ENCODE assay signal across 15 cellular contexts in genomic region chr2:161947394-161947793, GRCh38.
DNase-seq lines count a peak whose midpoint lies in the region; ATAC-seq and TF ChIP-seq lines count a peak whose summit lies in the region.
"Had no signal": no experiment of that assay in that cellular context is flagged by ENCODE, and none has a peak within 500 bp of the region (broad histone marks: within the 10 kb centered on the region; RNA-seq: fewer than 3 reads in every experiment).

No MANE protein-coding gene starts in this region.

- H3K9me3 Mint-ChIP-seq in MCF 10A (ENCODE audit: unreplicated experiment): no peaks in the 10 kb centered on the region
- H3K9me3 Mint-ChIP-seq in stimulated activated effector memory CD8-positive, alpha-beta T cell treated with anti-CD3 and anti-CD28 coated beads, Interleukin-12 subunit alpha, Interleukin-12 subunit beta, amount 100 ng/mL, for 72 hours: no peaks in the 10 kb centered on the region
- no peaks in the 10 kb centered on the region for H3K9me3 Mint-ChIP-seq in activated naive CD4-positive, alpha-beta T cell treated with anti-CD3 and anti-CD28 coated beads, Interleukin-2, amount 10 ng/mL, durations not matched to agents 7 days and 5 days
- H3K9me3 Mint-ChIP-seq: CD4-positive, alpha-beta T cell; IgD-negative memory B cell had no signal

- in situ Hi-C loops in mammary epithelial cell (cut with MboI; ENCODE audit: low sequenced_read_pairs in 2 of 2) (loop anchor here in 1 of 2 donors (5.0 to 25.0 kb wide), 2 partner anchors 360 to 685 kb away; no protein-coding TSS in a partner anchor), GM13976 (cut with MboI; ENCODE audit: low sequenced_read_pairs, unreplicated experiment) (no loop called here)

- H3K9ac ChIP-seq in mammary epithelial cell (ENCODE audit: insufficient read depth, low read length): peak overlapping the region; percentile 4

- intact Hi-C loops in mammary epithelial cell (cut with micrococcal nuclease): loop anchor here (2.0 kb wide), 1 partner anchor 697 kb away; no protein-coding TSS in a partner anchor
- intact Hi-C loops in MCF 10A (cut with micrococcal nuclease): loop anchor here (2.0 to 10.0 kb wide), 3 partner anchors 175 to 723 kb away; no protein-coding TSS in a partner anchor

- no peaks in the 10 kb centered on the region for H3K4me1 Mint-ChIP-seq in MCF 10A (ENCODE audit: insufficient read depth, unreplicated experiment)
- H3K4me1 Mint-ChIP-seq in stimulated activated effector memory CD8-positive, alpha-beta T cell treated with anti-CD3 and anti-CD28 coated beads, Interleukin-12 subunit alpha, Interleukin-12 subunit beta, amount 100 ng/mL, for 72 hours: peaks cover 14% of the 10 kb centered on the region
- peaks cover 40% of the 10 kb centered on the region for H3K4me1 Mint-ChIP-seq in activated naive CD4-positive, alpha-beta T cell treated with anti-CD3 and anti-CD28 coated beads, Interleukin-2, amount 10 ng/mL, durations not matched to agents 7 days and 5 days
- H3K4me1 Mint-ChIP-seq: IgD-negative memory B cell had no signal

- no peaks in the 10 kb centered on the region for H3K9me3 ChIP-seq in mammary epithelial cell (replicated peaks; ENCODE audit: insufficient read depth, low read length)

- H3K27ac Mint-ChIP-seq in MCF 10A (ENCODE audit: low read depth, unreplicated experiment): no peak overlapping the region
- peak overlapping the region; percentile 78 for H3K27ac Mint-ChIP-seq in stimulated activated effector memory CD8-positive, alpha-beta T cell treated with anti-CD3 and anti-CD28 coated beads, Interleukin-12 subunit alpha, Interleukin-12 subunit beta, amount 100 ng/mL, for 72 hours
- no peak overlapping the region for H3K27ac Mint-ChIP-seq in activated naive CD4-positive, alpha-beta T cell treated with anti-CD3 and anti-CD28 coated beads, Interleukin-2, amount 10 ng/mL, durations not matched to agents 7 days and 5 days
- H3K27ac Mint-ChIP-seq: CD4-positive, alpha-beta T cell; IgD-negative memory B cell had no signal

- no peak overlapping the region for H3K4me2 ChIP-seq in mammary epithelial cell (ENCODE audit: insufficient read depth, low read depth, low read length)

- H3K27me3 Mint-ChIP-seq in MCF 10A (ENCODE audit: insufficient read depth, unreplicated experiment): peaks cover 72% of the 10 kb centered on the region
- no peaks in the 10 kb centered on the region for H3K27me3 Mint-ChIP-seq in activated naive CD4-positive, alpha-beta T cell treated with anti-CD3 and anti-CD28 coated beads, Interleukin-2, amount 10 ng/mL, durations not matched to agents 7 days and 5 days
- H3K27me3 Mint-ChIP-seq: CD4-positive, alpha-beta T cell had no signal

- CTCF ChIA-PET in mammary epithelial cell (lab: Charles Lee; ENCODE audit: low non-redundant PET): interaction anchor here (0.7 kb wide), 1 partner anchor 175 kb away, joined by 3 read pairs; no protein-coding TSS in a partner anchor
- CTCF ChIA-PET in MCF 10A (lab: Yijun Ruan, JAX): interaction anchor here (0.7 to 5.2 kb wide), 23 partner anchors 8 to 729 kb away, joined by 3 to 99 read pairs (median 5); no protein-coding TSS in a partner anchor
- CTCF ChIA-PET in activated naive CD4-positive, alpha-beta T cell treated with anti-CD3 and anti-CD28 coated beads, Interleukin-2, amount 10 ng/mL, durations not matched to agents 7 days and 5 days (lab: Charles Lee): interaction anchor here (0.8 to 4.6 kb wide), 15 partner anchors 12 to 378 kb away, joined by 3 to 61 read pairs (median 3); no protein-coding TSS in a partner anchor

- no peaks in the 10 kb centered on the region for H3K36me3 Mint-ChIP-seq in MCF 10A (ENCODE audit: insufficient read depth, unreplicated experiment)
- H3K36me3 Mint-ChIP-seq in stimulated activated effector memory CD8-positive, alpha-beta T cell treated with anti-CD3 and anti-CD28 coated beads, Interleukin-12 subunit alpha, Interleukin-12 subunit beta, amount 100 ng/mL, for 72 hours: peaks cover 48% of the 10 kb centered on the region
- peaks cover 2% of the 10 kb centered on the region for H3K36me3 Mint-ChIP-seq in activated naive CD4-positive, alpha-beta T cell treated with anti-CD3 and anti-CD28 coated beads, Interleukin-2, amount 10 ng/mL, durations not matched to agents 7 days and 5 days
- H3K36me3 Mint-ChIP-seq: IgD-negative memory B cell had no signal

- H3K79me2 ChIP-seq in mammary epithelial cell (ENCODE audit: insufficient read depth, low read length): no peaks in the 10 kb centered on the region

- WGBS in mammary epithelial cell (ENCODE audit: low coverage, missing lambda C conversion rate): 77% methylated on average over 3 of the region's 3 CpGs

- BruUV-seq in mammary epithelial cell (replicated peaks; lab: Mats Ljungman, UMichigan) (no TSS peak), MCF 10A (replicated peaks; lab: Mats Ljungman, UMichigan) (no TSS peak)

- H3K4me3 ChIP-seq in mammary epithelial cell (replicated peaks in 1 of 3; ENCODE audit: insufficient read depth in 1 of 3, low read depth in 2 of 3, low read length in 3 of 3) (no peak overlapping the region), fibroblast of mammary gland (ENCODE audit: control insufficient read depth, low read depth, low read length) (no peak overlapping the region)
- H3K4me3 ChIP-seq: SK-N-MC had no signal

- H3K4me3 Mint-ChIP-seq in MCF 10A (ENCODE audit: unreplicated experiment): no peak overlapping the region
- peak overlapping the region; percentile 52 for H3K4me3 Mint-ChIP-seq in stimulated activated effector memory CD8-positive, alpha-beta T cell treated with anti-CD3 and anti-CD28 coated beads, Interleukin-12 subunit alpha, Interleukin-12 subunit beta, amount 100 ng/mL, for 72 hours
- H3K4me3 Mint-ChIP-seq in activated naive CD4-positive, alpha-beta T cell treated with anti-CD3 and anti-CD28 coated beads, Interleukin-2, amount 10 ng/mL, durations not matched to agents 7 days and 5 days: no peak overlapping the region
- H3K4me3 Mint-ChIP-seq: CD4-positive, alpha-beta T cell; IgD-negative memory B cell had no signal

- no peak overlapping the region for H3K27ac ChIP-seq in mammary epithelial cell (ENCODE audit: insufficient read depth, low read depth, low read length)
- H3K27ac ChIP-seq: SK-N-MC had no signal

- H2AFZ ChIP-seq in mammary epithelial cell (ENCODE audit: low read depth, low read length): peak overlapping the region; percentile 73

- H3K36me3 ChIP-seq in mammary epithelial cell (ENCODE audit: insufficient read depth, low read length): no peaks in the 10 kb centered on the region

- H3K4me1 ChIP-seq in mammary epithelial cell (ENCODE audit: insufficient read depth, low read length): no peaks in the 10 kb centered on the region

- ATAC-seq in stimulated activated effector memory CD8-positive, alpha-beta T cell treated with anti-CD3 and anti-CD28 coated beads, Interleukin-12 subunit alpha, Interleukin-12 subunit beta, amount 100 ng/mL, for 72 hours: no peak
- ATAC-seq: Right ventricle myocardium inferior had no signal

- POLR2A ChIA-PET in MCF 10A (lab: Yijun Ruan, JAX): interaction anchor here (0.6 kb wide), 2 partner anchors 37 to 360 kb away, joined by 3 read pairs; no protein-coding TSS in a partner anchor

- H4K20me1 ChIP-seq in mammary epithelial cell (ENCODE audit: insufficient read depth, low read length): no peaks in the 10 kb centered on the region

- TF ChIP-seq CTCF in mammary epithelial cell (conservative IDR thresholded peaks at IDR 0.05 in 1 of 2, IDR thresholded peaks at IDR 0.05 in 1 of 2; ENCODE audit: extremely low read depth in 1 of 2, insufficient read depth in 1 of 2, low read depth in 1 of 2, low read length in 2 of 2): no peak
- no peak for TF ChIP-seq CTCF in MCF 10A (IDR thresholded peaks at IDR 0.05; ENCODE audit: unreplicated experiment)
- no peak for TF ChIP-seq CTCF in fibroblast of mammary gland (conservative IDR thresholded peaks at IDR 0.05; ENCODE audit: control insufficient read depth, insufficient read depth, low read depth, low read length)
- no peak for TF ChIP-seq CTCF in GM13976 (IDR thresholded peaks at IDR 0.05; ENCODE audit: borderline replicate concordance, control extremely low read depth, extremely low read depth, insufficient read depth, missing control alignments)

- DNase-seq in mammary epithelial cell (no peak), MCF 10A (ENCODE audit: unreplicated experiment) (no peak), RPMI7951 (ENCODE audit: low read depth) (peak; percentile 24), fibroblast of mammary gland (ENCODE audit: low read depth) (peak; percentile 3), GM13976 (ENCODE audit: low spot score) (no peak)
- no peak for DNase-seq in stimulated activated effector memory CD8-positive, alpha-beta T cell treated with anti-CD3 and anti-CD28 coated beads, Interleukin-12 subunit alpha, Interleukin-12 subunit beta, amount 100 ng/mL, for 72 hours (ENCODE audit: low spot score in 2 of 2)
- DNase-seq in activated naive CD4-positive, alpha-beta T cell treated with anti-CD3 and anti-CD28 coated beads, Interleukin-2, amount 10 ng/mL, durations not matched to agents 7 days and 5 days: no peak
- no peak for DNase-seq in activated T-cell treated with anti-CD3 and anti-CD28 coated beads, Interleukin-2, amount 50 U/mL, for 48 hours
- DNase-seq: CD4-positive, alpha-beta T cell; NCI-H1092; NCI-H446; NCI-H748 treated with DMSO at 0.1 percent for 48 hours had no signal

- H3K27me3 ChIP-seq in mammary epithelial cell (ENCODE audit: insufficient read depth, low read length): peaks cover 3% of the 10 kb centered on the region

- dilution Hi-C loops in mammary epithelial cell (cut with HindIII; ENCODE audit: low sequenced_read_pairs): no loop called here

Comparison
In these comparisons a context has a peak if more than half of its experiments do, and no peak if none do; other contexts are left out.
1. DNase-seq: peak in RPMI7951 (single experiment) and fibroblast of mammary gland (single experiment); none in mammary epithelial cell (single experiment), MCF 10A (single experiment), stimulated activated effector memory CD8-positive, alpha-beta T cell treated with anti-CD3 and anti-CD28 coated beads, Interleukin-12 subunit alpha, Interleukin-12 subunit beta, amount 100 ng/mL, for 72 hours (0 of 2), activated naive CD4-positive, alpha-beta T cell treated with anti-CD3 and anti-CD28 coated beads, Interleukin-2, amount 10 ng/mL, durations not matched to agents 7 days and 5 days (single experiment), activated T-cell treated with anti-CD3 and anti-CD28 coated beads, Interleukin-2, amount 50 U/mL, for 48 hours (0 of 2) and GM13976 (single experiment).